1 cellular context compared by ENCODE assay signal in the genomic region with DNA sequence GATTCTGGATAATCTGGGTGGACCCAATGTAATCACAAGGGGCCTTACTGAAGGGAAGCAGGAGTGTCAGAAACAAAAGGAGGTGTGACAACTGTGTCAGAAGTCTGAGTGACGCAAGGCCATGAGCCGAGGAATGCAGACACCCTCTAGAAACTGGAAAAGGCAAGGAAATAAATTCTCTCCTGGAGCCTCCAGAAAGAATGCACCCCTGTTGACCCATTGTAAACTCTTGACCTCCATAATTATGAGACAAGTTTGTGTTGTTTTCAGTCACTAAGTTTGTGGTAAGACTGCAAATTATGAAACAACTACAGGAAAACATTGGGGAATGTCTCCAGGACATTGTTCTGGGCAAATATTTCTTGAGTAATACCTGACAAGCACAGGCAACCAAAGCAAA.
TF ChIP-seq lines count a peak whose summit lies in the region.

No MANE protein-coding gene starts in this region.

TF ChIP-seq in IMR-90, 13 proteins besides CTCF, POLR2A, EP300 and RAD21 (continued from another document):
- TF ChIP-seq ELK1 (IDR thresholded peaks at IDR 0.05; ENCODE audit: borderline replicate concordance, low read depth, low read length), result no peak
- no peak for TF ChIP-seq RFX5 (IDR thresholded peaks at IDR 0.05; ENCODE audit: low read depth, low read length)
- no peak for TF ChIP-seq CHD1 (IDR thresholded peaks at IDR 0.05; ENCODE audit: low read depth, low read length)
- no peak for TF ChIP-seq RCOR1 (IDR thresholded peaks at IDR 0.05; ENCODE audit: insufficient replicate concordance, low read length)
- TF ChIP-seq, protein P1, sequence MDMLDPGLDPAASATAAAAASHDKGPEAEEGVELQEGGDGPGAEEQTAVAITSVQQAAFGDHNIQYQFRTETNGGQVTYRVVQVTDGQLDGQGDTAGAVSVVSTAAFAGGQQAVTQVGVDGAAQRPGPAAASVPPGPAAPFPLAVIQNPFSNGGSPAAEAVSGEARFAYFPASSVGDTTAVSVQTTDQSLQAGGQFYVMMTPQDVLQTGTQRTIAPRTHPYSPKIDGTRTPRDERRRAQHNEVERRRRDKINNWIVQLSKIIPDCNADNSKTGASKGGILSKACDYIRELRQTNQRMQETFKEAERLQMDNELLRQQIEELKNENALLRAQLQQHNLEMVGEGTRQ (IDR thresholded peaks at IDR 0.05; ENCODE audit: low read depth, low read length), result no peak
- TF ChIP-seq MAFK (IDR thresholded peaks at IDR 0.05; ENCODE audit: low read depth, low read length), result no peak
- TF ChIP-seq FOS (IDR thresholded peaks at IDR 0.05; ENCODE audit: low read depth, low read length), result no peak
TF ChIP-seq in IMR-90: peak in this region for 0.
